In genomic region chr9:21367169-21367568, GRCh38 we compare ENCODE assay signal across 7 cellular contexts.
A peak's percentile ranks its signal among the peaks of the same experiment; 100 is the strongest.
ATAC-seq lines count a peak whose summit lies in the region.

No MANE protein-coding gene starts in this region.

- ATAC-seq in GM18511 (IDR thresholded peaks at IDR 0.05; ENCODE audit: unreplicated experiment) (peak; percentile 95), GM19351 (IDR thresholded peaks at IDR 0.05; ENCODE audit: unreplicated experiment) (peak; percentile 88), GM21515 (IDR thresholded peaks at IDR 0.05; ENCODE audit: unreplicated experiment) (peak; percentile 85), HG02642 (IDR thresholded peaks at IDR 0.05; ENCODE audit: poor library complexity, unreplicated experiment) (peak; percentile 77), HG03025 (IDR thresholded peaks at IDR 0.05; ENCODE audit: low FRiP score, unreplicated experiment) (peak; percentile 68), HG03280 (IDR thresholded peaks at IDR 0.05; ENCODE audit: unreplicated experiment) (peak; percentile 78), HG03575 (IDR thresholded peaks at IDR 0.05; ENCODE audit: extremely low read depth, insufficient number of reproducible peaks, low FRiP score, unreplicated experiment) (peak; percentile 92)

Comparison
In these comparisons a context has a peak if more than half of its experiments do, and no peak if none do; other contexts are left out.
1. Peak in every context shown above with its lines: ATAC-seq.